Comparison of ENCODE assay signal across 22 cellular contexts in genomic region chrX:72016881-72017783, GRCh38.
DNase-seq lines count a peak whose midpoint lies in the region; ATAC-seq and TF ChIP-seq lines count a peak whose summit lies in the region.
"Had no signal": no experiment of that assay in that cellular context is flagged by ENCODE, and none has a peak within 500 bp of the region (broad histone marks: within the 10 kb centered on the region; RNA-seq: fewer than 3 reads in every experiment).

No MANE protein-coding gene starts in this region.

- no peak overlapping the region for H3K4me3 Mint-ChIP-seq in endodermal cell

- H3K27ac Mint-ChIP-seq in endodermal cell, result no peak overlapping the region

- H3K27me3 ChIP-seq in right atrium auricular region (no peaks in the 10 kb centered on the region), heart right ventricle (peaks cover 0 to 76% (median 0%) of the 10 kb centered on the region in 7 donors), endodermal cell (ENCODE audit: control insufficient read depth, insufficient read depth, low read length, poor library complexity, severe bottlenecking) (no peaks in the 10 kb centered on the region), vagina (no peaks in the 10 kb centered on the region)

- DNase-seq in right atrium auricular region (ENCODE audit: low spot score), result peak; percentile 46
- DNase-seq in heart right ventricle, result no peak
- DNase-seq in endodermal cell, result peak; percentile 30
- DNase-seq in mucosa of gallbladder (ENCODE audit: low spot score), result peak; percentile 5
- DNase-seq in vagina (ENCODE audit: extremely low spot score in 2 of 2), result peak; percentile 64 to 74
- DNase-seq in stimulated activated CD4-positive, alpha-beta T cell treated with anti-CD3 and anti-CD28 coated beads, Interleukin-2, amount 100 ng/mL, for 48 hours, result no peak
- DNase-seq in T1000 (lab: John Stamatoyannopoulos, UW), result no peak
- DNase-seq: AML-193; CD4-positive, alpha-beta memory T cell; COR-L47; DND-41; Kasumi-1; NCI-H1105; NCI-H146; NCI-H1930; NCI-H446; NCI-H526 treated with DMSO at 0.1 percent for 48 hours; SHP77 had no signal

- TF ChIP-seq CTCF in right atrium auricular region (IDR thresholded peaks at IDR 0.05) (no peak), heart right ventricle (IDR thresholded peaks at IDR 0.05) (no peak), endodermal cell (conservative IDR thresholded peaks at IDR 0.05) (no peak), vagina (IDR thresholded peaks at IDR 0.05) (no peak)

- ATAC-seq in heart right ventricle (no peak), GM21515 (IDR thresholded peaks at IDR 0.05; ENCODE audit: unreplicated experiment) (no peak)

- intact Hi-C loops in heart right ventricle (cut with DNase I) (loop anchor here in 2 of 10 donors (5.0 kb wide), 1 partner anchor 110 kb away; no protein-coding TSS in a partner anchor), vagina (cut with DNase I) (no loop called here)

- peaks cover 5% of the 10 kb centered on the region for H3K27me3 Mint-ChIP-seq in endodermal cell (ENCODE audit: insufficient read depth)
- H3K27me3 Mint-ChIP-seq: CD4-positive, alpha-beta memory T cell had no signal

- H3K27ac ChIP-seq in right atrium auricular region (no peak overlapping the region), heart right ventricle (no peak overlapping the region), endodermal cell (ENCODE audit: low read depth, low read length) (no peak overlapping the region), vagina (no peak overlapping the region)
- H3K27ac ChIP-seq: RWPE1 had no signal

- H3K4me3 ChIP-seq in right atrium auricular region (no peak overlapping the region), heart right ventricle (no peak overlapping the region), endodermal cell (ENCODE audit: low read length) (no peak overlapping the region), vagina (no peak overlapping the region)
- H3K4me3 ChIP-seq: K562 had no signal

- H3K4me1 ChIP-seq in right atrium auricular region, result no peaks in the 10 kb centered on the region
- H3K4me1 ChIP-seq in heart right ventricle, result peaks cover 0 to 24% (median 6%) of the 10 kb centered on the region in 9 donors
- no peaks in the 10 kb centered on the region for H3K4me1 ChIP-seq in endodermal cell (ENCODE audit: control insufficient read depth, insufficient read depth, low read length)
- no peaks in the 10 kb centered on the region for H3K4me1 ChIP-seq in vagina

- 98 to 100% methylated on average over 4 of the region's 4 CpGs for WGBS in heart right ventricle, 2 donors
- 93% methylated on average over 4 of the region's 4 CpGs; no CpG with 5 or more reads in 1 of the 2 experiments for WGBS in endodermal cell (ENCODE audit: insufficient coverage in 1 of 2, insufficient read length in 1 of 2), 2 experiments

- H3K9me3 ChIP-seq in right atrium auricular region, result peaks cover 0 to 5% of the 10 kb centered on the region in 2 donors
- H3K9me3 ChIP-seq in heart right ventricle, result no peaks in the 10 kb centered on the region
- H3K9me3 ChIP-seq in endodermal cell (ENCODE audit: control insufficient read depth, low read length), result no peaks in the 10 kb centered on the region
- H3K9me3 ChIP-seq in vagina, result no peaks in the 10 kb centered on the region
- H3K9me3 ChIP-seq: A549 had no signal

- H3K36me3 ChIP-seq in right atrium auricular region (no peaks in the 10 kb centered on the region), heart right ventricle (no peaks in the 10 kb centered on the region), endodermal cell (ENCODE audit: control insufficient read depth, insufficient read depth, low read length) (no peaks in the 10 kb centered on the region), vagina (no peaks in the 10 kb centered on the region)

- no peak overlapping the region for H3K9ac ChIP-seq in endodermal cell (ENCODE audit: extremely low read depth, low read length, poor library complexity, severe bottlenecking)

- peaks cover 41% of the 10 kb centered on the region for H3K9me3 Mint-ChIP-seq in endodermal cell

- no peak for TF ChIP-seq POLR2A in vagina (IDR thresholded peaks at IDR 0.05)

- peaks cover 1% of the 10 kb centered on the region for H3K4me1 Mint-ChIP-seq in endodermal cell

- H3K36me3 Mint-ChIP-seq in endodermal cell (ENCODE audit: low read depth), result peaks cover 4% of the 10 kb centered on the region
- H3K36me3 Mint-ChIP-seq: CD4-positive, alpha-beta memory T cell had no signal

Comparison
In these comparisons a context has a peak if more than half of its experiments do, and no peak if none do; other contexts are left out.
1. DNase-seq: peak in right atrium auricular region (single experiment), endodermal cell (single experiment), mucosa of gallbladder (single experiment) and vagina (2 of 2); none in heart right ventricle (0 of 2), stimulated activated CD4-positive, alpha-beta T cell treated with anti-CD3 and anti-CD28 coated beads, Interleukin-2, amount 100 ng/mL, for 48 hours (0 of 2) and T1000 (single experiment).